In the genomic region with DNA sequence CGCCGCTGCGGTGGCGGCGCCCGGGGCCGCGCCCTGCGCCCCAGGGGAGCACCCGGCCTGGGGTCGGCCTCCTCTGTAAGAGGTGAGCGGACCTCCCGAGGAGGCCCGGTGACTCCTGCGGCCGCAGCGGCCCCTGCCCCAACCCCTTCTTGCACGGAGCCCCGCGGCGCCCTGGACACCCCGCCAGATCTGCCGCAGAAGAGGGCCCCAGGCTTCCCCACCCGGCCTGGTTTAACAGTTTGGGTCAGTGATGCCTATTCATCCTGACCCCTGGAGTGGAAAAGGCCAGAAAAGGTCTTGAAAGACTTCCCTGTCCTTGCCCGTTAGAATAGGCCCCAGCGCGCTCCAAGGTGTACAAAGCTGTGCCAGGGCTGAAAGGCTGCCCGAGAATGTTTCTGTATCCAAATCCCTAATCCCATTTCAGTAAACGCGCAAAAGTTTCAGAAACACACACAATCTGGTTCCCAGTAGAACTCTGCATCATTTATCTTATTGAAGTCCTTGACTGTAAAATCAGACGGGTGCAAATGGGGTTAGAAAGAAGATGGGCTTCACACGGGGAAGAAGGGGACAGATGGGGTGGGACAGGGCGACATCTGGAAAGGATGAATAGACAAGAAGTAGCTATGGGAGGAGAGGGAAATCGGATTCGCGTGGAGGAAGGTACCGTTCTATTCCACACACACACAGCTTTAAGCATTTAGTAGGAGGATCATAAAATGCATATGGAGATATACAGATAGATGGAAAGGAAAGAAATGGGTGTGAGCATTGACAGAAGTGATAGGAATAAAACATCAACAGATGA, we compare ENCODE assay signal across 8 cellular contexts. TPM values are rescaled to one million over a fixed set of nuclear protein-coding genes. Genes with fewer than 3 reads are reported as not detected.
DNase-seq lines count a peak whose midpoint lies in the region; ATAC-seq and TF ChIP-seq lines count a peak whose summit lies in the region.

No MANE protein-coding gene starts in this region.

- H3K56ac ChIP-seq in H9 (ENCODE audit: insufficient read length, low read depth, low read length) = no peak overlapping the region

- ATAC-seq in WTC11 (no peak), GM18868 (IDR thresholded peaks at IDR 0.05; ENCODE audit: unreplicated experiment) (no peak), HG02973 (IDR thresholded peaks at IDR 0.05; ENCODE audit: unreplicated experiment) (no peak)

- no peak overlapping the region for H4K8ac ChIP-seq in H9 (replicated peaks; ENCODE audit: insufficient read length, low read depth, low read length)

- H3K4ac ChIP-seq in H9 (ENCODE audit: low read depth, low read length) = no peak overlapping the region

- CTCF ChIA-PET in WTC11 (lab: Charles Lee) = interaction anchor here (1.0 to 6.6 kb wide), 7 partner anchors 99 to 543 kb away, joined by 3 to 104 read pairs (median 6); no protein-coding TSS in a partner anchor

- peak overlapping the region; percentile 52 for H3K9ac ChIP-seq in H9 (ENCODE audit: extremely low read depth, insufficient read length, low read length)

- H3K79me2 ChIP-seq in H9 (ENCODE audit: insufficient read depth, low read length) = no peaks in the 10 kb centered on the region

- H3K9me3 Mint-ChIP-seq in H9 (no peaks in the 10 kb centered on the region), WTC11 (no peaks in the 10 kb centered on the region)

- H3K79me1 ChIP-seq in H9 (ENCODE audit: insufficient read depth, low read depth, low read length, poor library complexity, severe bottlenecking) = no peaks in the 10 kb centered on the region

- H4K20me1 ChIP-seq in H9 (ENCODE audit: control insufficient read depth, insufficient read depth, insufficient read length) = no peaks in the 10 kb centered on the region

- H3K27ac ChIP-seq in H9 (ENCODE audit: insufficient read length, low read depth, low read length) = no peak overlapping the region

- H4K5ac ChIP-seq in H9 (ENCODE audit: insufficient read length, low read depth, low read length) = no peak overlapping the region

- peaks cover 18% of the 10 kb centered on the region for H3K27me3 Mint-ChIP-seq in H9 (ENCODE audit: low read depth)
- peaks cover 21% of the 10 kb centered on the region for H3K27me3 Mint-ChIP-seq in WTC11 (ENCODE audit: low read depth)

- POLR2A ChIA-PET in WTC11 (lab: Charles Lee) = interaction anchor here (0.6 to 5.8 kb wide), 9 partner anchors 10 to 168 kb away, joined by 3 to 110 read pairs (median 4); no protein-coding TSS in a partner anchor

- H3K4me3 Mint-ChIP-seq in H9 = peak overlapping the region; percentile 70 to 88
- peak overlapping the region; percentile 72 for H3K4me3 Mint-ChIP-seq in WTC11

- WGBS in H9 (ENCODE audit: extremely low coverage, insufficient read length, low lambda C conversion rate) = no CpG with 5 or more reads among the region's 37 CpGs

- H3K27ac Mint-ChIP-seq in H9 (peak overlapping the region in 1 of 3 experiments; percentile 19; a peak in 1 of 7 replicates), WTC11 (0 out of 2 replicates have a peak overlapping the region, but pooled peaks have one; percentile 18)

- H3T11ph ChIP-seq in H9 (ENCODE audit: low read length) = no peak overlapping the region

- no peak overlapping the region for H2AK5ac ChIP-seq in H9 (ENCODE audit: insufficient read length, low read length)

- H3K23me2 ChIP-seq in H9 (ENCODE audit: insufficient read length, low read depth, low read length, poor library complexity, severe bottlenecking) = peaks cover 11% of the 10 kb centered on the region

- peak overlapping the region; percentile 83 for H3K14ac ChIP-seq in H9 (ENCODE audit: insufficient read depth, low read length)

- peaks cover 60 to 67% of the 10 kb centered on the region in 2 experiments for H3K4me1 Mint-ChIP-seq in H9
- H3K4me1 Mint-ChIP-seq in WTC11 = peaks cover 59% of the 10 kb centered on the region

- H3K23ac ChIP-seq in H9 (ENCODE audit: insufficient read length, low read depth, low read length) = no peak overlapping the region

- H3K4me1 ChIP-seq in H9 (ENCODE audit: insufficient read depth, low read length) = peaks cover 11% of the 10 kb centered on the region; the same call in 1 of the 2 replicates

- H3K36me3 Mint-ChIP-seq in H9 (ENCODE audit: insufficient read depth in 1 of 3, low read depth in 3 of 3) (no peaks in the 10 kb centered on the region), WTC11 (no peaks in the 10 kb centered on the region)

- no peak overlapping the region for H4K91ac ChIP-seq in H9 (ENCODE audit: insufficient read length, low read depth, low read length)

- no peak overlapping the region for H2BK5ac ChIP-seq in H9 (ENCODE audit: insufficient read length, low read length)

- DNase-seq in AG10803 (ENCODE audit: low read depth) (peak; percentile 41), H9 (peak; percentile 52), WTC11 (ENCODE audit: low spot score) (no peak), fibroblast of mammary gland (ENCODE audit: low read depth) (peak; percentile 11), nucleus accumbens (lab: John Stamatoyannopoulos, UW) (peak in 44 of 56 donors; percentile 5 to 81 (median 56)), DMS114 treated with DMSO at 0.1 percent for 48 hours (lab: John Stamatoyannopoulos, UW; ENCODE audit: unreplicated experiment) (no peak)

- H2BK20ac ChIP-seq in H9 (ENCODE audit: low read depth, low read length, poor library complexity, severe bottlenecking) = no peak overlapping the region

- TF ChIP-seq CTCF in AG10803 (conservative IDR thresholded peaks at IDR 0.05; ENCODE audit: low read length) (no peak), H9 (conservative IDR thresholded peaks at IDR 0.05) (no peak), WTC11 (IDR thresholded peaks at IDR 0.05) (no peak), fibroblast of mammary gland (conservative IDR thresholded peaks at IDR 0.05; ENCODE audit: control insufficient read depth, insufficient read depth, low read depth, low read length) (no peak)

- no peaks in the 10 kb centered on the region for H3K27me3 ChIP-seq in H9 (ENCODE audit: insufficient read depth, low read length)

- H3K9me3 ChIP-seq in H9 (ENCODE audit: control insufficient read depth, low read depth, low read length) = no peaks in the 10 kb centered on the region

- peak overlapping the region; percentile 60 for H3K4me3 ChIP-seq in AG10803 (ENCODE audit: low read length)
- no peak overlapping the region for H3K4me3 ChIP-seq in fibroblast of mammary gland (ENCODE audit: control insufficient read depth, low read depth, low read length)

- no peak overlapping the region for H2BK12ac ChIP-seq in H9 (ENCODE audit: insufficient read length, low read depth, low read length)

- no peak overlapping the region for H2BK15ac ChIP-seq in H9 (ENCODE audit: low read depth, low read length)

- no peak overlapping the region for H2BK120ac ChIP-seq in H9 (ENCODE audit: low read depth, low read length, poor library complexity, severe bottlenecking)

- H2AFZ ChIP-seq in H9 (ENCODE audit: low read length) = no peak overlapping the region

- H3K18ac ChIP-seq in H9 (ENCODE audit: insufficient read length, low read depth, low read length) = peak overlapping the region; percentile 17

- H3K4me2 ChIP-seq in H9 (ENCODE audit: insufficient read depth, insufficient read length, low read length) = peak overlapping the region; percentile 53

TF ChIP-seq in WTC11, 78 proteins besides CTCF, POLR2A, EP300 and RAD21:
- TF ChIP-seq, protein P1, sequence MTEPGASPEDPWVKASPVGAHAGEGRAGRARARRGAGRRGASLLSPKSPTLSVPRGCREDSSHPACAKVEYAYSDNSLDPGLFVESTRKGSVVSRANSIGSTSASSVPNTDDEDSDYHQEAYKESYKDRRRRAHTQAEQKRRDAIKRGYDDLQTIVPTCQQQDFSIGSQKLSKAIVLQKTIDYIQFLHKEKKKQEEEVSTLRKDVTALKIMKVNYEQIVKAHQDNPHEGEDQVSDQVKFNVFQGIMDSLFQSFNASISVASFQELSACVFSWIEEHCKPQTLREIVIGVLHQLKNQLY (CRISPR knock-in tag; IDR thresholded peaks at IDR 0.05) = no peak
- TF ChIP-seq ZNF423 (CRISPR knock-in tag; IDR thresholded peaks at IDR 0.05) = peak; percentile 79
TF ChIP-seq in WTC11: peak in this region for 1.

RNA-seq across cellular contexts. Expression of a gene that starts 1.1 kb away (rescaled TPM):
- total RNA-seq in H9 (2021) (35.6 TPM in 2 replicates), WTC11 (2021) (24.9 to 29.7 TPM (median 27.8 TPM) in 3 replicates)

Comparison
In these comparisons a context has a peak if more than half of its experiments do, and no peak if none do; other contexts are left out.
1. DNase-seq: peak in AG10803 (single experiment), H9 (single experiment), fibroblast of mammary gland (single experiment) and nucleus accumbens (44 of 56); none in WTC11 (single experiment) and DMS114 treated with DMSO at 0.1 percent for 48 hours (single experiment).